ENCODE assay signal across 1 cellular context in genomic region chr18:55420977-55421611, GRCh38.
TF ChIP-seq lines count a peak whose summit lies in the region.

No MANE protein-coding gene starts in this region.

TF ChIP-seq in HEK293, 187 proteins besides CTCF, POLR2A, EP300 and RAD21 (continued from another document):
- no peak for TF ChIP-seq ZNF280C (tag by site-specific recombination; IDR thresholded peaks at IDR 0.05)
- no peak for TF ChIP-seq ZNF48 (tag by site-specific recombination; IDR thresholded peaks at IDR 0.05)
